ENCODE assay signal across 14 cellular contexts in genomic region chr4:1766336-1767057, GRCh38. TPM values are rescaled to one million over a fixed set of nuclear protein-coding genes. Genes with fewer than 3 reads are reported as not detected.
DNase-seq lines count a peak whose midpoint lies in the region; ATAC-seq and TF ChIP-seq lines count a peak whose summit lies in the region.
"Had no signal": no experiment of that assay in that cellular context is flagged by ENCODE, and none has a peak within 500 bp of the region (broad histone marks: within the 10 kb centered on the region; RNA-seq: fewer than 3 reads in every experiment).

No MANE protein-coding gene starts in this region.

- H3K9me3 ChIP-seq in lower lobe of right lung = no peaks in the 10 kb centered on the region

- peaks cover 30% of the 10 kb centered on the region for H3K27me3 ChIP-seq in lower lobe of right lung (ENCODE audit: low read depth)

- intact Hi-C loops in Right ventricle myocardium superior (cut with DNase I) (no loop called here), left cardiac atrium (cut with DNase I) (no loop called here), lower lobe of right lung (cut with DNase I) (no loop called here)

- H3K4me1 ChIP-seq in lower lobe of right lung = peaks cover 50% of the 10 kb centered on the region

- TF ChIP-seq CTCF in choroid plexus epithelial cell (conservative IDR thresholded peaks at IDR 0.05; ENCODE audit: low read depth, low read length) (no peak), lower lobe of right lung (IDR thresholded peaks at IDR 0.05) (no peak)

- H3K27ac ChIP-seq in lower lobe of right lung = peak overlapping the region; percentile 67
- H3K27ac ChIP-seq: epithelial cell of prostate had no signal

- DNase-seq in Right ventricle myocardium superior = no peak
- DNase-seq in left cardiac atrium = no peak
- DNase-seq in choroid plexus epithelial cell (ENCODE audit: low read depth) = no peak
- DNase-seq in lower lobe of right lung = no peak
- no peak for DNase-seq in NCI-H2227 (lab: John Stamatoyannopoulos, UW; ENCODE audit: unreplicated experiment)
- no peak for DNase-seq in UCSD-AML1 (lab: John Stamatoyannopoulos, UW; ENCODE audit: unreplicated experiment)
- no peak for DNase-seq in NCI-H1105 treated with DMSO at 0.1 percent for 48 hours (lab: John Stamatoyannopoulos, UW)
- no peak for DNase-seq in NCI-H526 treated with DMSO at 0.1 percent for 48 hours (lab: John Stamatoyannopoulos, UW)
- DNase-seq: activated CD4-positive, alpha-beta memory T cell treated with anti-CD3 and anti-CD28 coated beads, Interleukin-2, amount 10 ng/mL, durations not matched to agents 7 days and 5 days; KBM-7; kidney glomerular epithelial cell; NCI-H345; SW 1271 had no signal

- H3K4me3 ChIP-seq in choroid plexus epithelial cell (ENCODE audit: low read depth, low read length) (peak overlapping the region; percentile 40), lower lobe of right lung (peak overlapping the region; percentile 51)

- H3K36me3 ChIP-seq in lower lobe of right lung = no peaks in the 10 kb centered on the region

- ATAC-seq in Right ventricle myocardium superior (ENCODE audit: poor library complexity) (peak; percentile 2), left cardiac atrium (no peak), lower lobe of right lung (peak; percentile 11 to 23)

RNA-seq across cellular contexts. Expression of gene FGFR3, which starts 26.6 kb away (rescaled TPM):
- 2.9 TPM for total RNA-seq in Right ventricle myocardium superior
- 1 to 10 TPM; 1.6 to 5.4 TPM for total RNA-seq in left cardiac atrium
- total RNA-seq in lower lobe of right lung = 34.2 TPM

RNA-seq across cellular contexts. Expression of gene TACC3, which starts 45.2 kb away (rescaled TPM):
- total RNA-seq in Right ventricle myocardium superior (7.0 TPM), left cardiac atrium (1 to 10 TPM; 6.3 to 9.2 TPM), lower lobe of right lung (19.3 TPM)

RNA-seq across cellular contexts. Expression of gene TMEM129, which starts 45.4 kb away (rescaled TPM):
- total RNA-seq in Right ventricle myocardium superior (28.6 TPM), left cardiac atrium (10 to 100 TPM; 34.0 to 48.4 TPM), lower lobe of right lung (30.9 TPM)

RNA-seq across cellular contexts. Expression of gene SLBP, which starts 54.4 kb away (rescaled TPM):
- total RNA-seq in Right ventricle myocardium superior (12.6 TPM), left cardiac atrium (10 to 100 TPM; 15.8 to 18.2 TPM), lower lobe of right lung (31.6 TPM)

Comparison
In these comparisons a context has a peak if more than half of its experiments do, and no peak if none do; other contexts are left out.
1. ATAC-seq: peak in Right ventricle myocardium superior (single experiment) and lower lobe of right lung (2 of 2); none in left cardiac atrium (0 of 2).